In genomic region chr3:153903430-153903829, GRCh38 we compare ENCODE assay signal across 10 cellular contexts.
DNase-seq lines count a peak whose midpoint lies in the region; ATAC-seq and TF ChIP-seq lines count a peak whose summit lies in the region.
"Had no signal": no experiment of that assay in that cellular context is flagged by ENCODE, and none has a peak within 500 bp of the region (broad histone marks: within the 10 kb centered on the region; RNA-seq: fewer than 3 reads in every experiment).

No MANE protein-coding gene starts in this region.

- DNase-seq in brain microvascular endothelial cell = no peak
- DNase-seq in C1 segment of cervical spinal cord (lab: John Stamatoyannopoulos, UW) = no peak
- DNase-seq in Right ventricle myocardium inferior (ENCODE audit: missing footprints) = no peak
- DNase-seq in NCI-H2196 (lab: John Stamatoyannopoulos, UW; ENCODE audit: unreplicated experiment) = no peak
- DNase-seq in left ventricle myocardium inferior = no peak
- DNase-seq: NCI-H526 had no signal

- H3K27ac ChIP-seq in brain microvascular endothelial cell (no peak overlapping the region), left ventricle myocardium inferior (replicated peaks) (no peak overlapping the region)
- H3K27ac ChIP-seq: C4-2B had no signal

- H3K36me3 ChIP-seq in brain microvascular endothelial cell (replicated peaks) = no peaks in the 10 kb centered on the region
- H3K36me3 ChIP-seq in left ventricle myocardium inferior = no peaks in the 10 kb centered on the region

- in situ Hi-C loops in brain microvascular endothelial cell (cut with HindIII; ENCODE audit: low pct_ligation_motif_present, low sequenced_read_pairs) = no loop called here

- peak; percentile 27 for TF ChIP-seq CTCF in brain microvascular endothelial cell (IDR thresholded peaks at IDR 0.05; ENCODE audit: low read depth, low read length, missing control alignments)
- no peak for TF ChIP-seq CTCF in left ventricle myocardium inferior (IDR thresholded peaks at IDR 0.05; ENCODE audit: borderline replicate concordance)

- intact Hi-C loops in Right ventricle myocardium inferior (cut with DNase I) = no loop called here
- intact Hi-C loops in left ventricle myocardium inferior (cut with micrococcal nuclease) = no loop called here

- H3K4me1 ChIP-seq in left ventricle myocardium inferior = no peaks in the 10 kb centered on the region

- ATAC-seq in GM18858 (IDR thresholded peaks at IDR 0.05; ENCODE audit: unreplicated experiment) = peak; percentile 66
- peak; percentile 85 for ATAC-seq in GM21526 (IDR thresholded peaks at IDR 0.05; ENCODE audit: low FRiP score, unreplicated experiment)
- ATAC-seq in HG03135 (IDR thresholded peaks at IDR 0.05; ENCODE audit: unreplicated experiment) = peak; percentile 87
- ATAC-seq in Right ventricle myocardium inferior = no peak

- H3K9me3 ChIP-seq in left ventricle myocardium inferior (replicated peaks) = no peaks in the 10 kb centered on the region

- H3K27me3 ChIP-seq in brain microvascular endothelial cell (replicated peaks) = no peaks in the 10 kb centered on the region
- H3K27me3 ChIP-seq in left ventricle myocardium inferior (ENCODE audit: low read depth) = no peaks in the 10 kb centered on the region

- H3K4me3 ChIP-seq in brain microvascular endothelial cell (ENCODE audit: low read depth, low read length) (no peak overlapping the region), left ventricle myocardium inferior (no peak overlapping the region)
